ENCODE assay signal across 8 cellular contexts in the genomic region with DNA sequence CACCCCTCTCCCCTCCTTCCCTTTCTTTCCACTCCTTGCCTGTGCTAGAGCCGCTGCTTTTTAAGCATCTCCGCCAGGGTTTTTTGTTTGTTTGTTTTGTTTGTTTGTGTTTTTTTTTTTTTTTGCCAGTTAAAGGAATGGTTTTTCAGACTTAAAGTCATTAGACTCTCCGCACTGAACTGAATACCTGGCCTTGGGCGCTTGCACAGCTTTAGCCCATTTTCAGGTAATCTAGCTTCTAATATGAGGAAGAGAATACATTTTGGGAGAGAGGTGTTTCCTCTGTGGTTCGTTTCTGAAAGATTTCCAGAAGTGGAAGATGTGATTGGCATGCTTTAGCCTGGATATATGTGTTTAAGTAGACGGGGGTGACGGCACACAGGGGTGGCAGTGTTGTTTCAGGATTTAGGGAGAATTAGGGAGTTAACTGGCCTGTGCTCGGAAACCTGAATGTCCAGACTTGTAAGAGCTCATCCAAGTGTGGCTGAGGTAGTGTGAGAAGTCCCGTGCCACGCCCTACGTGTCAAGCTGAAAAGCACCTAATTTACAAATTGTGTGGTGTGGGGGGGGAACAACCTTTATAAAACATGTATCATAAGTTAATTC. TPM values are rescaled to one million over a fixed set of nuclear protein-coding genes. Genes with fewer than 3 reads are reported as not detected.
DNase-seq lines count a peak whose midpoint lies in the region; TF ChIP-seq lines count a peak whose summit lies in the region.

No MANE protein-coding gene starts in this region.

- H3K4me3 Mint-ChIP-seq in brain: peak overlapping the region; percentile 91 to 98 (median 96)

- peaks cover 58% of the 10 kb centered on the region for H3K4me1 Mint-ChIP-seq in brain

- H3K27ac Mint-ChIP-seq in brain: peak overlapping the region; percentile 92 to 98 (median 96)

- peak; percentile 17 to 28 for DNase-seq in stimulated activated CD4-positive, alpha-beta T cell treated with anti-CD3 and anti-CD28 coated beads, Interleukin-2, amount 100 ng/mL, for 24 hours
- no peak for DNase-seq in stimulated activated CD4-positive, alpha-beta T cell treated with anti-CD3 and anti-CD28 coated beads, Interleukin-12 subunit alpha, Interleukin-12 subunit beta, amount 100 ng/mL, for 4 hours
- DNase-seq in NCI-H82 treated with DMSO at 0.1 percent for 48 hours (lab: John Stamatoyannopoulos, UW; ENCODE audit: unreplicated experiment) (peak; percentile 30), left kidney (ENCODE audit: low read depth, low spot score) (peak; percentile 52), superior temporal gyrus (ENCODE audit: extremely low spot score) (peak; percentile 30), SKM-1 (lab: John Stamatoyannopoulos, UW; ENCODE audit: unreplicated experiment) (no peak), putamen (ENCODE audit: low spot score) (no peak)

- no peak for TF ChIP-seq CTCF in brain (conservative IDR thresholded peaks at IDR 0.05)

- peaks cover 0 to 5% (median 0%) of the 10 kb centered on the region in 5 experiments for H3K9me3 Mint-ChIP-seq in brain

- peaks cover 10% of the 10 kb centered on the region for H3K36me3 Mint-ChIP-seq in brain

- peaks cover 7% of the 10 kb centered on the region for H3K27me3 Mint-ChIP-seq in brain

RNA-seq across cellular contexts. Expression of gene RALA, which starts 0.9 kb away (rescaled TPM):
- polyA plus RNA-seq in brain (ENCODE audit: insufficient read depth, low read depth, low replicate concordance): 39.1 TPM

RNA-seq across cellular contexts. Expression of gene YAE1, which starts 58.1 kb away (rescaled TPM):
- 14.7 TPM for polyA plus RNA-seq in brain (ENCODE audit: insufficient read depth, low read depth, low replicate concordance)

Comparison
In these comparisons a context has a peak if more than half of its experiments do, and no peak if none do; other contexts are left out.
1. DNase-seq: peak in stimulated activated CD4-positive, alpha-beta T cell treated with anti-CD3 and anti-CD28 coated beads, Interleukin-2, amount 100 ng/mL, for 24 hours (2 of 2), NCI-H82 treated with DMSO at 0.1 percent for 48 hours (single experiment), left kidney (single experiment) and superior temporal gyrus (single experiment); none in stimulated activated CD4-positive, alpha-beta T cell treated with anti-CD3 and anti-CD28 coated beads, Interleukin-12 subunit alpha, Interleukin-12 subunit beta, amount 100 ng/mL, for 4 hours (single experiment), SKM-1 (single experiment) and putamen (single experiment).